20 cellular contexts compared by ENCODE assay signal in genomic region chr17:42485680-42486079, GRCh38. TPM values are rescaled to one million over a fixed set of nuclear protein-coding genes. Genes with fewer than 3 reads are reported as not detected.
DNase-seq lines count a peak whose midpoint lies in the region; ATAC-seq, FAIRE-seq and TF ChIP-seq lines count a peak whose summit lies in the region.
"Had no signal": no experiment of that assay in that cellular context is flagged by ENCODE, and none has a peak within 500 bp of the region (broad histone marks: within the 10 kb centered on the region; RNA-seq: fewer than 3 reads in every experiment).

No MANE protein-coding gene starts in this region.

- peaks cover 57% of the 10 kb centered on the region for H3K36me3 Mint-ChIP-seq in GM23338 (ENCODE audit: low read depth)

- H3K4me3 ChIP-seq in A549 (no peak overlapping the region), GM23338 (no peak overlapping the region), fibroblast of pulmonary artery (replicated peaks; ENCODE audit: low read depth, low read length) (no peak overlapping the region), prostate gland (no peak overlapping the region), lower lobe of right lung (no peak overlapping the region)
- H3K4me3 ChIP-seq: K562, PC-9, SJSA1 had no signal

- TF ChIP-seq RAD21 in A549 (conservative IDR thresholded peaks at IDR 0.05 in 1 of 2, IDR thresholded peaks at IDR 0.05 in 1 of 2): no peak

- H3F3A ChIP-seq in GM23338 (replicated peaks; ENCODE audit: low read depth): no peaks in the 10 kb centered on the region; the same call in 1 of the 2 replicates

- H3K4me1 Mint-ChIP-seq in GM23338: no peaks in the 10 kb centered on the region
- H3K4me1 Mint-ChIP-seq: CD14-positive monocyte had no signal

- H3K9me2 ChIP-seq in GM23338 (ENCODE audit: insufficient read depth): no peaks in the 10 kb centered on the region

- H3K4me2 ChIP-seq in A549: no peak overlapping the region
- no peak overlapping the region for H3K4me2 ChIP-seq in GM23338
- H3K4me2 ChIP-seq: PC-9 had no signal

- H3K27me3 Mint-ChIP-seq in GM23338 (ENCODE audit: insufficient read depth, low read depth, poor library complexity): no peaks in the 10 kb centered on the region

- no peak for FAIRE-seq in A549 (lab: Jason Lieb, UNC)
- FAIRE-seq: A204.1, H54, HTR-8/SVneo, K562 had no signal

- TF ChIP-seq POLR2A in A549 (IDR thresholded peaks at IDR 0.05; ENCODE audit: low read length) (no peak), prostate gland (IDR thresholded peaks at IDR 0.05) (no peak)

- H3K27me3 ChIP-seq in GM23338 (ENCODE audit: insufficient read depth): no peaks in the 10 kb centered on the region
- no peaks in the 10 kb centered on the region for H3K27me3 ChIP-seq in prostate gland (replicated peaks; ENCODE audit: insufficient read depth)
- no peaks in the 10 kb centered on the region for H3K27me3 ChIP-seq in lower lobe of right lung (ENCODE audit: low read depth)
- H3K27me3 ChIP-seq: SJSA1 had no signal

- H3K4me1 ChIP-seq in A549 (no peaks in the 10 kb centered on the region), GM23338 (ENCODE audit: insufficient read depth) (no peaks in the 10 kb centered on the region), prostate gland (replicated peaks) (no peaks in the 10 kb centered on the region), lower lobe of right lung (no peaks in the 10 kb centered on the region)
- H3K4me1 ChIP-seq: SJSA1 had no signal

- H4K20me1 ChIP-seq in GM23338 (replicated peaks; ENCODE audit: insufficient read depth): peaks cover 7% of the 10 kb centered on the region; the same call in 1 of the 2 replicates

- ATAC-seq in A549: no peak
- ATAC-seq in GM23338: no peak
- no peak for ATAC-seq in lower lobe of right lung
- ATAC-seq in GM21786 (IDR thresholded peaks at IDR 0.05; ENCODE audit: unreplicated experiment): no peak
- ATAC-seq: K562 had no signal

- CTCF ChIA-PET in A549 (lab: Yijun Ruan, JAX): interaction anchor here (0.6 to 1.5 kb wide), 4 partner anchors 12 to 106 kb away, joined by 3 read pairs; no protein-coding TSS in a partner anchor

- no peaks in the 10 kb centered on the region for H3K79me2 ChIP-seq in GM23338 (replicated peaks; ENCODE audit: insufficient read depth)

- no peak overlapping the region for H2AFZ ChIP-seq in GM23338
- H2AFZ ChIP-seq: PC-9 had no signal

- H3K27ac Mint-ChIP-seq in GM23338: no peak overlapping the region

- no peak for TF ChIP-seq EP300 in A549 (IDR thresholded peaks at IDR 0.05)

- intact Hi-C loops in prostate gland (cut with DNase I) (no loop called here), lower lobe of right lung (cut with DNase I) (no loop called here)

- DNase-seq in A549 (ENCODE audit: low read depth in 1 of 2, low spot score in 1 of 2) (no peak), GM23338 (ENCODE audit: low spot score) (no peak), amniotic epithelial cell (ENCODE audit: low read depth) (peak; percentile 41), fibroblast of pulmonary artery (ENCODE audit: low read depth) (peak; percentile 67), prostate gland (ENCODE audit: low spot score) (no peak), lower lobe of right lung (no peak), SW 1271 (lab: John Stamatoyannopoulos, UW) (no peak)
- DNase-seq: NCI-H1092, NCI-H146, NCI-H2081, NCI-H510A, NCI-H82, PC-9 had no signal

- H3K9me3 Mint-ChIP-seq in GM23338: no peaks in the 10 kb centered on the region

- POLR2A ChIA-PET in A549 (lab: Yijun Ruan, JAX): no interaction called here

- H3K4me3 Mint-ChIP-seq in GM23338: no peak overlapping the region
- H3K4me3 Mint-ChIP-seq: CD14-positive monocyte had no signal

- H3K27ac ChIP-seq in A549: no peak overlapping the region
- H3K27ac ChIP-seq in GM23338 (ENCODE audit: low read depth): 0 out of 2 replicates have a peak overlapping the region, but pooled peaks have one; percentile 66
- H3K27ac ChIP-seq in prostate gland: no peak overlapping the region
- no peak overlapping the region for H3K27ac ChIP-seq in lower lobe of right lung
- H3K27ac ChIP-seq: PC-9, SJSA1 had no signal

- H3K36me3 ChIP-seq in GM23338 (ENCODE audit: insufficient read depth) (peaks cover 51% of the 10 kb centered on the region), prostate gland (peaks cover 7 to 12% of the 10 kb centered on the region in 2 donors), lower lobe of right lung (peaks cover 99% of the 10 kb centered on the region)

- H3K9me3 ChIP-seq in A549 (no peaks in the 10 kb centered on the region), prostate gland (no peaks in the 10 kb centered on the region), lower lobe of right lung (no peaks in the 10 kb centered on the region)
- H3K9me3 ChIP-seq: SJSA1 had no signal

- no peak for TF ChIP-seq CTCF in A549 (IDR thresholded peaks at IDR 0.05)
- no peak for TF ChIP-seq CTCF in GM23338 (conservative IDR thresholded peaks at IDR 0.05; ENCODE audit: low read depth in 2 of 2)
- no peak for TF ChIP-seq CTCF in fibroblast of pulmonary artery (IDR thresholded peaks at IDR 0.05; ENCODE audit: low read length, missing control alignments)
- TF ChIP-seq CTCF in prostate gland (IDR thresholded peaks at IDR 0.05): no peak
- TF ChIP-seq CTCF in lower lobe of right lung (IDR thresholded peaks at IDR 0.05): no peak

TF ChIP-seq in A549, 52 proteins besides CTCF, POLR2A, EP300 and RAD21 (continues in another document):
- TF ChIP-seq REST (IDR thresholded peaks at IDR 0.05): no peak

TF ChIP-seq in GM23338, 12 proteins besides CTCF, POLR2A, EP300 and RAD21 (continues in another document):
- TF ChIP-seq CREB1 (CRISPR knock-in tag; IDR thresholded peaks at IDR 0.05; ENCODE audit: low read depth) (no peak), ZNF331 (CRISPR knock-in tag; IDR thresholded peaks at IDR 0.05; ENCODE audit: low read depth) (no peak), NANOG (IDR thresholded peaks at IDR 0.05; ENCODE audit: borderline replicate concordance) (no peak), ETS1 (IDR thresholded peaks at IDR 0.05) (no peak), REST (IDR thresholded peaks at IDR 0.05; ENCODE audit: unreplicated experiment) (no peak), EZH2 (IDR thresholded peaks at IDR 0.05; ENCODE audit: low read depth, unreplicated experiment) (no peak), STAT1 (IDR thresholded peaks at IDR 0.05; ENCODE audit: unreplicated experiment) (no peak), JUNB (IDR thresholded peaks at IDR 0.05; ENCODE audit: unreplicated experiment) (no peak)

RNA-seq across cellular contexts. Expression of gene ATP6V0A1, which starts 27.0 kb away (rescaled TPM):
- polyA plus RNA-seq in A549 (2011; rRNA removed) (33.7 and 59.6 TPM in 2 replicates), A549 (2017; fragmentation: RNase III; extraction: RNeasy Plus Mini Kit Qiagen cat#74134 plus additional on column Dnase treatment) (25.8 to 27.3 TPM (median 26.7 TPM) in 3 replicates), GM23338 (2016; fragmentation: Nextera tagmentation; extraction: Ambion mirVana) (23.9 and 25.8 TPM in 2 replicates)
- 36.3 and 39.6 TPM in 2 replicates for polyA plus RNA-seq in A549 (2012; cell fraction: cytosol; rRNA removed)
- 219 and 262 TPM in 2 replicates for polyA plus RNA-seq in A549 (2012; cell fraction: nucleus; rRNA removed)
- 115 and 146 TPM in 2 replicates for polyA minus RNA-seq in A549 (2011; rRNA and poly(A)+ RNA removed)
- 42.3 and 42.8 TPM in 2 replicates for total RNA-seq in GM23338 (2014; rRNA removed; shearing (Covaris generic))
- total RNA-seq in prostate gland (10 to 100 TPM; 78.0 to 80.3 TPM), lower lobe of right lung (107 TPM)

RNA-seq across cellular contexts. Expression of gene NAGLU, which starts 50.4 kb away (rescaled TPM):
- polyA plus RNA-seq in A549 (2011; rRNA removed) (17.8 and 18.0 TPM in 2 replicates), A549 (2017; fragmentation: RNase III; extraction: RNeasy Plus Mini Kit Qiagen cat#74134 plus additional on column Dnase treatment) (28.2 to 34.5 TPM (median 34.0 TPM) in 3 replicates), GM23338 (2016; fragmentation: Nextera tagmentation; extraction: Ambion mirVana) (12.0 and 13.0 TPM in 2 replicates)
- 33.3 and 49.9 TPM in 2 replicates for polyA plus RNA-seq in A549 (2012; cell fraction: cytosol; rRNA removed)
- polyA plus RNA-seq in A549 (2012; cell fraction: nucleus; rRNA removed): 125 and 164 TPM in 2 replicates
- 22.4 and 34.9 TPM in 2 replicates for polyA minus RNA-seq in A549 (2011; rRNA and poly(A)+ RNA removed)
- total RNA-seq in GM23338 (2014; rRNA removed; shearing (Covaris generic)): 21.9 and 31.2 TPM in 2 replicates
- total RNA-seq in prostate gland (100 to 1,000 TPM in 1 of 2 donors, 10 to 100 TPM in 1; 81.5 to 123 TPM), lower lobe of right lung (39.1 TPM)

Comparison
In these comparisons a context has a peak if more than half of its experiments do, and no peak if none do; other contexts are left out.
1. DNase-seq: peak in amniotic epithelial cell (single experiment) and fibroblast of pulmonary artery (single experiment); none in A549 (0 of 2), GM23338 (single experiment), prostate gland (single experiment), lower lobe of right lung (single experiment) and SW 1271 (0 of 2).